Comparison of ENCODE assay signal across 8 cellular contexts in the genomic region with DNA sequence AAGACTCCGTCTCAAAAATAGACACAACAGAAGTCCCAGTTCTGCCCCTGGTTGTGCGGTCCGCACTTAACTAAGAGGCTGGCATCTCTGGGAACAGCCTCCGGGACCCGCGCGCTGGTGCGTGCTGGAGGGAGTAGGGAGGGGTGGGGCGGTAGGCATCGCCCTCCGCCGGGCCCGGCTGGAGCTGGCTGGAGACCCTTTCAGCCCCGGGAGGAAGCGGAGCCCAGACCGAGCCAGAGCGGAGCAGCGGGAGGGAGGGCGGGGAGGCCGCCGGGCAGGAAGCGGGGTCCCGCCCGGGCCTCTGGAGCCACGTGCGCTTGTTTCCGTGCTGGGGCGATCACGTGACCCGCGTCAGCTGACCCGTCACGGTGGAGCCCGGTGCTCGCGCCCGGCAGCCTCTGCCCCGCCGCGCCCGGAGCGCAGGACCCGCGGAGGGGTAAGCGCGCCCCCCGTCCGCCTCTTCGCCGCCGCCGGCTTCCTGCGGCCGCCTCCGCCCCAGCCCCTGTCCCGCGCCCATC. TPM values are rescaled to one million over a fixed set of nuclear protein-coding genes. Genes with fewer than 3 reads are reported as not detected.
DNase-seq lines count a peak whose midpoint lies in the region; ATAC-seq and TF ChIP-seq lines count a peak whose summit lies in the region.

Gene WDR81 (plus strand): TSS at position 354 of the 518 bp plus-strand sequence. CDS start 256 bp downstream, outside the sequence.

- H3K4me3 ChIP-seq in trophoblast cell (ENCODE audit: low read depth, low read length) = peak within 1 kb of the TSS; percentile 71
- H3K4me3 ChIP-seq in thyroid gland (replicated peaks in 1 of 3) = peak within 1 kb of the TSS; percentile 11 to 63 (median 26)

- TF ChIP-seq CTCF in thyroid gland (IDR thresholded peaks at IDR 0.05) = peak in 1 of 6 experiments; percentile 11

- peaks cover 8% of the 10 kb centered on the region for H3K79me1 ChIP-seq in trophoblast cell (ENCODE audit: low read length)

- H3K4ac ChIP-seq in trophoblast cell (ENCODE audit: low read depth, low read length) = peak within 1 kb of the TSS; percentile 85

- peak within 1 kb of the TSS; percentile 56 for H2BK12ac ChIP-seq in trophoblast cell (ENCODE audit: low read length)

- H2AK5ac ChIP-seq in trophoblast cell (ENCODE audit: low read length) = no peak within 1 kb of the TSS

- H4K91ac ChIP-seq in trophoblast cell (ENCODE audit: low read depth, low read length) = peak within 1 kb of the TSS; percentile 95

- H3K23ac ChIP-seq in trophoblast cell (ENCODE audit: low read length) = no peak within 1 kb of the TSS

- H3K4me1 Mint-ChIP-seq in T-helper 1 cell treated with Interleukin-12 subunit alpha and Interleukin-12 subunit beta and Interleukin-4 antibody, amounts not matched to agents 30 μg/mL and 1 μg/mL, for 36 hours (ENCODE audit: low read depth) = peaks cover 25% of the 10 kb centered on the region

- H2BK5ac ChIP-seq in trophoblast cell (ENCODE audit: low read depth, low read length, poor library complexity) = peak within 1 kb of the TSS; percentile 75

- peak within 1 kb of the TSS; percentile 91 for H3K18ac ChIP-seq in trophoblast cell (ENCODE audit: low read length)

- no peaks in the 10 kb centered on the region for H3K27me3 Mint-ChIP-seq in T-helper 1 cell treated with Interleukin-12 subunit alpha and Interleukin-12 subunit beta and Interleukin-4 antibody, amounts not matched to agents 30 μg/mL and 1 μg/mL, for 36 hours (ENCODE audit: low read depth)

- H3K27me3 ChIP-seq in trophoblast cell (ENCODE audit: insufficient read depth, low read length) (no peaks in the 10 kb centered on the region), thyroid gland (no peaks in the 10 kb centered on the region)

- DNase-seq in COR-L47 (lab: John Stamatoyannopoulos, UW) = peak; percentile 44
- DNase-seq in M059J (ENCODE audit: low read depth) = peak; percentile 72
- DNase-seq in cardiac septum (ENCODE audit: low spot score) = peak; percentile 97
- DNase-seq in trophoblast cell = peak; percentile 64 to 74
- peak; percentile 91 to 94 for DNase-seq in thyroid gland

- peaks cover 11% of the 10 kb centered on the region for H3K36me3 Mint-ChIP-seq in T-helper 1 cell treated with Interleukin-12 subunit alpha and Interleukin-12 subunit beta and Interleukin-4 antibody, amounts not matched to agents 30 μg/mL and 1 μg/mL, for 36 hours (ENCODE audit: low read depth)

- peak in 1 of 2 donors; percentile 57 for TF ChIP-seq POLR2A in thyroid gland (IDR thresholded peaks at IDR 0.05)

- H2AFZ ChIP-seq in trophoblast cell (ENCODE audit: insufficient read depth, low read length, poor library complexity) = peak within 1 kb of the TSS; percentile 91

- peaks cover 5% of the 10 kb centered on the region for H3K79me2 ChIP-seq in trophoblast cell (ENCODE audit: control insufficient read depth, insufficient read depth, low read length, poor library complexity)

- peak within 1 kb of the TSS; percentile 95 for H4K8ac ChIP-seq in trophoblast cell (ENCODE audit: low read depth, low read length)

- WGBS in adipose tissue, 3 donors = 0 to 1% (median 0%) methylated on average over 28 to 57 of the region's 57 CpGs
- no CpG with 5 or more reads among the region's 57 CpGs for WGBS in trophoblast cell (ENCODE audit: extremely low coverage, insufficient coverage, insufficient read length)
- 0 to 4% methylated on average over 2 to 8 of the region's 57 CpGs for WGBS in thyroid gland, 2 donors

- H3K27ac ChIP-seq in adipose tissue (ENCODE audit: low read depth, low read length) (peak within 1 kb of the TSS; percentile 72), trophoblast cell (ENCODE audit: low read depth, low read length) (peak within 1 kb of the TSS; percentile 19), thyroid gland (peak within 1 kb of the TSS; percentile 70 to 91 (median 91))

- H3K9me3 Mint-ChIP-seq in T-helper 1 cell treated with Interleukin-12 subunit alpha and Interleukin-12 subunit beta and Interleukin-4 antibody, amounts not matched to agents 30 μg/mL and 1 μg/mL, for 36 hours = no peaks in the 10 kb centered on the region

- peak within 1 kb of the TSS; percentile 70 for H3K4me2 ChIP-seq in trophoblast cell (ENCODE audit: low read length)

- H3K27ac Mint-ChIP-seq in T-helper 1 cell treated with Interleukin-12 subunit alpha and Interleukin-12 subunit beta and Interleukin-4 antibody, amounts not matched to agents 30 μg/mL and 1 μg/mL, for 36 hours = peak within 1 kb of the TSS; percentile 72

- H2BK120ac ChIP-seq in trophoblast cell (ENCODE audit: insufficient read depth, low read length, poor library complexity) = peak within 1 kb of the TSS; percentile 81

- intact Hi-C loops in cardiac septum (cut with DNase I) (loop anchor here (2.0 to 5.0 kb wide), 2 partner anchors 58 to 318 kb away; partner anchors contain the start of gene OVCA2), thyroid gland (cut with DNase I) (loop anchor here (5.0 kb wide), 1 partner anchor 318 kb away; the partner anchor contains the start of gene OVCA2)

- peak within 1 kb of the TSS; percentile 16 for H3K9ac ChIP-seq in trophoblast cell (ENCODE audit: low read length)

- H4K12ac ChIP-seq in trophoblast cell (ENCODE audit: low read depth, low read length) = peak within 1 kb of the TSS; percentile 96

- H3K9me3 ChIP-seq in trophoblast cell (ENCODE audit: insufficient read depth, low read depth, low read length) = peaks cover 4% of the 10 kb centered on the region
- H3K9me3 ChIP-seq in thyroid gland = no peaks in the 10 kb centered on the region

- peak within 1 kb of the TSS; percentile 75 for H3K4me3 Mint-ChIP-seq in T-helper 1 cell treated with Interleukin-12 subunit alpha and Interleukin-12 subunit beta and Interleukin-4 antibody, amounts not matched to agents 30 μg/mL and 1 μg/mL, for 36 hours

- peaks cover 2 to 4% of the 10 kb centered on the region in 2 experiments for H3K36me3 ChIP-seq in trophoblast cell (ENCODE audit: control insufficient read depth in 1 of 2, insufficient read depth in 2 of 2, low read length in 2 of 2)
- H3K36me3 ChIP-seq in thyroid gland = peaks cover 9 to 11% of the 10 kb centered on the region in 2 donors

- peak within 1 kb of the TSS; percentile 87 for H3K14ac ChIP-seq in trophoblast cell (ENCODE audit: low read length)

- peaks cover 9 to 13% of the 10 kb centered on the region in 2 experiments for H3K4me1 ChIP-seq in trophoblast cell (ENCODE audit: control insufficient read depth in 1 of 2, insufficient read depth in 2 of 2, low read length in 2 of 2)
- H3K4me1 ChIP-seq in thyroid gland = peaks cover 14 to 24% of the 10 kb centered on the region in 2 donors

- peak; percentile 45 for ATAC-seq in GM21515 (IDR thresholded peaks at IDR 0.05; ENCODE audit: unreplicated experiment)

RNA-seq across cellular contexts. Expression of gene WDR81, which starts in this region (rescaled TPM):
- total RNA-seq in M059J (2014; rRNA removed; shearing (Covaris generic)) = 4.0 and 9.5 TPM in 2 replicates
- polyA plus RNA-seq in adipose tissue = 10 to 100 TPM; 11.8 to 24.5 (median 24.0) TPM
- 7.2 TPM for total RNA-seq in cardiac septum
- 5.0 and 5.2 TPM in 2 replicates for polyA plus RNA-seq in trophoblast cell (2013)
- 10 to 100 TPM; 25.6 to 31.0 (median 30.3) TPM for total RNA-seq in thyroid gland

Comparison
In these comparisons a context has a peak if more than half of its experiments do, and no peak if none do; other contexts are left out.
1. Peak in every context shown above with its lines: DNase-seq, ATAC-seq, H3K4me3 ChIP-seq and H3K27ac ChIP-seq.
2. DNase-seq: peak in every context shown above with its lines; median percentile 97 in cardiac septum; 92 in thyroid gland; 72 in M059J; 69 in trophoblast cell; 44 in COR-L47.
3. H3K27ac ChIP-seq: peak in every context shown above with its lines; median percentile 91 in thyroid gland; 72 in adipose tissue; 19 in trophoblast cell.